In genomic region chr11:2399488-2400068, GRCh38 we compare ENCODE assay signal across 8 cellular contexts. TPM values are rescaled to one million over a fixed set of nuclear protein-coding genes. Genes with fewer than 3 reads are reported as not detected.
DNase-seq lines count a peak whose midpoint lies in the region; ATAC-seq and TF ChIP-seq lines count a peak whose summit lies in the region.

No MANE protein-coding gene starts in this region.

- no peak for TF ChIP-seq CTCF in adrenal gland (IDR thresholded peaks at IDR 0.05)

- H3K9me3 Mint-ChIP-seq in stimulated activated memory B cell treated with anti-CD40 and anti-IgM and Interleukin-4, amounts not matched to agents 10 μg/mL and 1 μg/mL and 100 μg/mL, for 72 hours: no peaks in the 10 kb centered on the region

- H3K27ac Mint-ChIP-seq in stimulated activated memory B cell treated with anti-CD40 and anti-IgM and Interleukin-4, amounts not matched to agents 10 μg/mL and 1 μg/mL and 100 μg/mL, for 72 hours: peak overlapping the region; percentile 93

- ATAC-seq in stimulated activated memory B cell treated with anti-CD40 and anti-IgM and Interleukin-4, amounts not matched to agents 10 μg/mL and 1 μg/mL and 100 μg/mL, for 72 hours: no peak

- peak overlapping the region; percentile 77 for H3K4me3 ChIP-seq in HUES48 (ENCODE audit: low read depth, low read length)
- H3K4me3 ChIP-seq in adrenal gland: peak overlapping the region; percentile 47 to 94 (median 74)

- peak; percentile 40 for DNase-seq in NCI-H82 (lab: John Stamatoyannopoulos, UW)
- DNase-seq in NCI-H82 treated with DMSO at 0.1 percent for 48 hours (lab: John Stamatoyannopoulos, UW; ENCODE audit: unreplicated experiment): no peak
- peak in 4 of 7 donors; percentile 42 to 73 (median 51) for DNase-seq in adrenal gland
- DNase-seq in iris pigment epithelial cell (ENCODE audit: low read depth): peak; percentile 42
- DNase-seq in NCI-H774 (lab: John Stamatoyannopoulos, UW): no peak
- DNase-seq in epidermal melanocyte (ENCODE audit: insufficient read length, low spot score): no peak

- H3K36me3 Mint-ChIP-seq in stimulated activated memory B cell treated with anti-CD40 and anti-IgM and Interleukin-4, amounts not matched to agents 10 μg/mL and 1 μg/mL and 100 μg/mL, for 72 hours: peaks cover 32% of the 10 kb centered on the region

- no peaks in the 10 kb centered on the region for H3K27me3 ChIP-seq in HUES48 (ENCODE audit: control insufficient read depth, insufficient read depth, low read length)
- no peaks in the 10 kb centered on the region for H3K27me3 ChIP-seq in adrenal gland

- peak overlapping the region; percentile 60 for H3K9ac ChIP-seq in HUES48 (ENCODE audit: low read depth, low read length)

- peaks cover 32% of the 10 kb centered on the region for H3K4me1 Mint-ChIP-seq in stimulated activated memory B cell treated with anti-CD40 and anti-IgM and Interleukin-4, amounts not matched to agents 10 μg/mL and 1 μg/mL and 100 μg/mL, for 72 hours

- H3K36me3 ChIP-seq in HUES48 (ENCODE audit: control insufficient read depth, insufficient read depth, low read length) (peaks cover 42% of the 10 kb centered on the region), adrenal gland (replicated peaks in 1 of 2) (peaks cover 0 to 63% of the 10 kb centered on the region in 2 donors)

- H3K27ac ChIP-seq in HUES48 (ENCODE audit: low read depth, low read length) (peak overlapping the region; percentile 95), adrenal gland (peak overlapping the region; percentile 91 to 100 (median 98))

- no peaks in the 10 kb centered on the region for H3K27me3 Mint-ChIP-seq in stimulated activated memory B cell treated with anti-CD40 and anti-IgM and Interleukin-4, amounts not matched to agents 10 μg/mL and 1 μg/mL and 100 μg/mL, for 72 hours

- 6 to 48% (median 8%) methylated on average over 3 to 23 of the region's 23 CpGs for WGBS in adrenal gland, 4 donors

- peaks cover 5% of the 10 kb centered on the region; the same call in 1 of the 2 replicates for H3K4me1 ChIP-seq in HUES48 (ENCODE audit: control insufficient read depth, insufficient read depth, low read length)
- H3K4me1 ChIP-seq in adrenal gland (replicated peaks in 1 of 2): peaks cover 19 to 22% of the 10 kb centered on the region in 2 donors

- no peaks in the 10 kb centered on the region for H3K9me3 ChIP-seq in HUES48 (ENCODE audit: control insufficient read depth, insufficient read depth, low read length)
- H3K9me3 ChIP-seq in adrenal gland (replicated peaks in 1 of 3): no peaks in the 10 kb centered on the region

- TF ChIP-seq POLR2A in adrenal gland (IDR thresholded peaks at IDR 0.05): no peak

- H3K4me3 Mint-ChIP-seq in stimulated activated memory B cell treated with anti-CD40 and anti-IgM and Interleukin-4, amounts not matched to agents 10 μg/mL and 1 μg/mL and 100 μg/mL, for 72 hours: peak overlapping the region; percentile 89

- intact Hi-C loops in adrenal gland (cut with DNase I): no loop called here

RNA-seq across cellular contexts. Expression of gene TSSC4, which starts 1.0 kb away (rescaled TPM):
- 10 to 100 TPM; 28.7 to 53.6 (median 35.2) TPM for total RNA-seq in adrenal gland
- polyA plus RNA-seq in adrenal gland: 10 to 100 TPM in 2 of 3 donors, 1 to 10 TPM in 1; 3.4 to 94.6 (median 69.6) TPM

RNA-seq across cellular contexts. Expression of gene CD81, which starts 22.5 kb away (rescaled TPM):
- total RNA-seq in adrenal gland: 100 to 1,000 TPM; 193 to 444 (median 330) TPM
- polyA plus RNA-seq in adrenal gland: 100 to 1,000 TPM; 147 to 360 (median 190) TPM

RNA-seq across cellular contexts. Expression of gene TRPM5, which starts 44.7 kb away (rescaled TPM):
- total RNA-seq in adrenal gland: 1 to 10 TPM in 3 of 8 donors, under 1 TPM in 5; 0.32 to 2.4 (median 0.83) TPM
- polyA plus RNA-seq in adrenal gland: 1 to 10 TPM in 2 of 3 donors, not detected in 1; 3.0 to 7.4 TPM

RNA-seq across cellular contexts. Expression of gene KCNQ1, which starts 45.2 kb away (rescaled TPM):
- total RNA-seq in adrenal gland: 100 to 1,000 TPM; 305 to 447 (median 355) TPM
- 100 to 1,000 TPM; 158 to 231 (median 182) TPM for polyA plus RNA-seq in adrenal gland

Comparison
In these comparisons a context has a peak if more than half of its experiments do, and no peak if none do; other contexts are left out.
1. DNase-seq: peak in NCI-H82 (single experiment), adrenal gland (4 of 7) and iris pigment epithelial cell (single experiment); none in NCI-H82 treated with DMSO at 0.1 percent for 48 hours (single experiment), NCI-H774 (single experiment) and epidermal melanocyte (single experiment).